1 cellular context compared by ENCODE assay signal in the genomic region with DNA sequence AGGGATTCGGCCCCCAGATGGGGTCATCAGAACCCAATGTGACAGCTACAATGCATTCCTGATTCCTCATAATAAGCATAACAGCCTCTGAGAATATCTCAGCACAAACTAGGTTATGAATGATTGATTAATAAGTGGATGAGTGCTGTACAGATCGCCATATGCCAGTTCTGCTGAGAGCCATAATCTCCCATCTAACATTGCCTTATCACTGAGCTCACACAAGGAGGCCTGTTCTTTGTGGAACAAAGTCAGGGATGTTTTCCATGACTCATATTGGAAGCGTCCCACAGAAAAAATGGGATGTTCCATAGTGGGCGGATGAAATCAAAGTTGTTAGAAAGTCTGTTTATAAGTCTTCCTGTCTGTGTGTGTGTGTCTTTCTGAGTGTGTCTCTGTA.
A peak's percentile ranks its signal among the peaks of the same experiment; 100 is the strongest.
TF ChIP-seq lines count a peak whose summit lies in the region.

No MANE protein-coding gene starts in this region.

TF ChIP-seq in SK-N-SH treated with all-trans-retinoic acid at 6 μM for 48 hours, 23 proteins besides CTCF, POLR2A, EP300 and RAD21 (continued from another document):
- TF ChIP-seq, protein P1, sequence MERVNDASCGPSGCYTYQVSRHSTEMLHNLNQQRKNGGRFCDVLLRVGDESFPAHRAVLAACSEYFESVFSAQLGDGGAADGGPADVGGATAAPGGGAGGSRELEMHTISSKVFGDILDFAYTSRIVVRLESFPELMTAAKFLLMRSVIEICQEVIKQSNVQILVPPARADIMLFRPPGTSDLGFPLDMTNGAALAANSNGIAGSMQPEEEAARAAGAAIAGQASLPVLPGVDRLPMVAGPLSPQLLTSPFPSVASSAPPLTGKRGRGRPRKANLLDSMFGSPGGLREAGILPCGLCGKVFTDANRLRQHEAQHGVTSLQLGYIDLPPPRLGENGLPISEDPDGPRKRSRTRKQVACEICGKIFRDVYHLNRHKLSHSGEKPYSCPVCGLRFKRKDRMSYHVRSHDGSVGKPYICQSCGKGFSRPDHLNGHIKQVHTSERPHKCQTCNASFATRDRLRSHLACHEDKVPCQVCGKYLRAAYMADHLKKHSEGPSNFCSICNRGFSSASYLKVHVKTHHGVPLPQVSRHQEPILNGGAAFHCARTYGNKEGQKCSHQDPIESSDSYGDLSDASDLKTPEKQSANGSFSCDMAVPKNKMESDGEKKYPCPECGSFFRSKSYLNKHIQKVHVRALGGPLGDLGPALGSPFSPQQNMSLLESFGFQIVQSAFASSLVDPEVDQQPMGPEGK (CRISPR knock-in tag; IDR thresholded peaks at IDR 0.05; ENCODE audit: borderline replicate concordance): no peak
- TF ChIP-seq ZNF565 (CRISPR knock-in tag; conservative IDR thresholded peaks at IDR 0.05; ENCODE audit: low read depth) (no peak), SNAI2 (CRISPR knock-in tag; IDR thresholded peaks at IDR 0.05) (peak; percentile 77; the same call in 1 of the 2 replicates), OSR1 (CRISPR knock-in tag; IDR thresholded peaks at IDR 0.05) (no peak), GLIS3 (CRISPR knock-in tag; IDR thresholded peaks at IDR 0.05) (peak; percentile 67; the same call in 1 of the 2 replicates), TCF4 (CRISPR knock-in tag; IDR thresholded peaks at IDR 0.05; ENCODE audit: borderline replicate concordance) (peak; percentile 94)
- TF ChIP-seq, protein P2, sequence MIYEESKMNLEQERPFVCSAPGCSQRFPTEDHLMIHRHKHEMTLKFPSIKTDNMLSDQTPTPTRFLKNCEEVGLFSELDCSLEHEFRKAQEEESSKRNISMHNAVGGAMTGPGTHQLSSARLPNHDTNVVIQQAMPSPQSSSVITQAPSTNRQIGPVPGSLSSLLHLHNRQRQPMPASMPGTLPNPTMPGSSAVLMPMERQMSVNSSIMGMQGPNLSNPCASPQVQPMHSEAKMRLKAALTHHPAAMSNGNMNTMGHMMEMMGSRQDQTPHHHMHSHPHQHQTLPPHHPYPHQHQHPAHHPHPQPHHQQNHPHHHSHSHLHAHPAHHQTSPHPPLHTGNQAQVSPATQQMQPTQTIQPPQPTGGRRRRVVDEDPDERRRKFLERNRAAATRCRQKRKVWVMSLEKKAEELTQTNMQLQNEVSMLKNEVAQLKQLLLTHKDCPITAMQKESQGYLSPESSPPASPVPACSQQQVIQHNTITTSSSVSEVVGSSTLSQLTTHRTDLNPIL (CRISPR knock-in tag; IDR thresholded peaks at IDR 0.05; ENCODE audit: low read depth): 0 out of 2 replicates have a peak, but pooled peaks have one; percentile 32
- TF ChIP-seq, protein P3, sequence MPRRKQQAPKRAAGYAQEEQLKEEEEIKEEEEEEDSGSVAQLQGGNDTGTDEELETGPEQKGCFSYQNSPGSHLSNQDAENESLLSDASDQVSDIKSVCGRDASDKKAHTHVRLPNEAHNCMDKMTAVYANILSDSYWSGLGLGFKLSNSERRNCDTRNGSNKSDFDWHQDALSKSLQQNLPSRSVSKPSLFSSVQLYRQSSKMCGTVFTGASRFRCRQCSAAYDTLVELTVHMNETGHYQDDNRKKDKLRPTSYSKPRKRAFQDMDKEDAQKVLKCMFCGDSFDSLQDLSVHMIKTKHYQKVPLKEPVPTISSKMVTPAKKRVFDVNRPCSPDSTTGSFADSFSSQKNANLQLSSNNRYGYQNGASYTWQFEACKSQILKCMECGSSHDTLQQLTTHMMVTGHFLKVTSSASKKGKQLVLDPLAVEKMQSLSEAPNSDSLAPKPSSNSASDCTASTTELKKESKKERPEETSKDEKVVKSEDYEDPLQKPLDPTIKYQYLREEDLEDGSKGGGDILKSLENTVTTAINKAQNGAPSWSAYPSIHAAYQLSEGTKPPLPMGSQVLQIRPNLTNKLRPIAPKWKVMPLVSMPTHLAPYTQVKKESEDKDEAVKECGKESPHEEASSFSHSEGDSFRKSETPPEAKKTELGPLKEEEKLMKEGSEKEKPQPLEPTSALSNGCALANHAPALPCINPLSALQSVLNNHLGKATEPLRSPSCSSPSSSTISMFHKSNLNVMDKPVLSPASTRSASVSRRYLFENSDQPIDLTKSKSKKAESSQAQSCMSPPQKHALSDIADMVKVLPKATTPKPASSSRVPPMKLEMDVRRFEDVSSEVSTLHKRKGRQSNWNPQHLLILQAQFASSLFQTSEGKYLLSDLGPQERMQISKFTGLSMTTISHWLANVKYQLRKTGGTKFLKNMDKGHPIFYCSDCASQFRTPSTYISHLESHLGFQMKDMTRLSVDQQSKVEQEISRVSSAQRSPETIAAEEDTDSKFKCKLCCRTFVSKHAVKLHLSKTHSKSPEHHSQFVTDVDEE (CRISPR knock-in tag; IDR thresholded peaks at IDR 0.05): peak; percentile 97
